Comparison of ENCODE assay signal across 1 cellular context in the genomic region with DNA sequence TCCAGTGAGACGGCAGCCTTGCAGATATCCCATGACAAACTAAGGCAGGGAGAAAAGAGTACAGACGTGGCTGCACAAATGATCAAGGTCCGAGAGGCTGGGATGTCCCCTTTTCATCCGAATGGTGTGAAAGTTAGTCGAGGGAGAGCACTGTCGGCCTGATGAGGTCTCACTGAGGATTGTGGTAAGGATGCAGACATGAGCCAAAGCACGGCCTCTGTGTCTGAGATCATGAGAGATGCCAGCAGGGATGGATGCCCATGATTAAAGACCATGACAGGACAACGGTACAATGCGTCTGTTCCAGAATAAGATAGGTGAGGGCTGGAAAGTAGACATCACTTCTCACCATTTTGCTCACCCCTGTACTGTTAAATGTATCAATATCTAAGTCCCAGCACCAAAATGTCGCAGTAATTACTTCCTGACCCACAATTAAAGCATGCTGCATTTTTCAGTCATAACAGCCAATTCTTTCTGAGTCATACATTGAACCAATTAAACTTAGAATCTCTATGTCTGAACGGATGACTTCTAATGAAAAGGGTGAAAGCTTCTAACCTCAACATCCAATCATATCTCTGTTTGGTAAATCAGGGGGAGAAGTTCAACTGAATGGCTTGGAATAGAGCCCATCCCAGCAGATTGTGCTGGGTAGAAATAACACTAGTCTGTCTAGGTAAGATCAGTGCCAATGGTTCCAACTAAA.
TF ChIP-seq lines count a peak whose summit lies in the region.

No MANE protein-coding gene starts in this region.

TF ChIP-seq in IMR-90, 13 proteins besides CTCF, POLR2A, EP300 and RAD21 (continued from another document):
- TF ChIP-seq, protein P1, sequence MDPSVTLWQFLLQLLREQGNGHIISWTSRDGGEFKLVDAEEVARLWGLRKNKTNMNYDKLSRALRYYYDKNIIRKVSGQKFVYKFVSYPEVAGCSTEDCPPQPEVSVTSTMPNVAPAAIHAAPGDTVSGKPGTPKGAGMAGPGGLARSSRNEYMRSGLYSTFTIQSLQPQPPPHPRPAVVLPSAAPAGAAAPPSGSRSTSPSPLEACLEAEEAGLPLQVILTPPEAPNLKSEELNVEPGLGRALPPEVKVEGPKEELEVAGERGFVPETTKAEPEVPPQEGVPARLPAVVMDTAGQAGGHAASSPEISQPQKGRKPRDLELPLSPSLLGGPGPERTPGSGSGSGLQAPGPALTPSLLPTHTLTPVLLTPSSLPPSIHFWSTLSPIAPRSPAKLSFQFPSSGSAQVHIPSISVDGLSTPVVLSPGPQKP (IDR thresholded peaks at IDR 0.05; ENCODE audit: borderline replicate concordance, low read depth, low read length), result no peak
- no peak for TF ChIP-seq MXI1 (IDR thresholded peaks at IDR 0.05; ENCODE audit: borderline replicate concordance, low read depth, low read length)
- no peak for TF ChIP-seq RCOR1 (IDR thresholded peaks at IDR 0.05; ENCODE audit: insufficient replicate concordance, low read length)
- TF ChIP-seq BHLHE40 (IDR thresholded peaks at IDR 0.05; ENCODE audit: low read depth, low read length), result no peak
- TF ChIP-seq CEBPB (IDR thresholded peaks at IDR 0.05; ENCODE audit: low read depth, low read length), result no peak
- TF ChIP-seq NFE2L2 (IDR thresholded peaks at IDR 0.05; ENCODE audit: low read depth, low read length), result no peak
- TF ChIP-seq SMC3 (IDR thresholded peaks at IDR 0.05; ENCODE audit: low read depth, low read length), result no peak
- TF ChIP-seq FOS (IDR thresholded peaks at IDR 0.05; ENCODE audit: low read depth, low read length), result no peak
